1 cellular context compared by ENCODE assay signal in genomic region chr17:79026345-79027273, GRCh38.
A peak's percentile ranks its signal among the peaks of the same experiment; 100 is the strongest.
TF ChIP-seq lines count a peak whose summit lies in the region.

No MANE protein-coding gene starts in this region.

TF ChIP-seq in HepG2, 621 proteins besides CTCF, POLR2A, EP300 and RAD21 (continued from another document and continues in another):
- TF ChIP-seq ZHX1 (CRISPR knock-in tag; IDR thresholded peaks at IDR 0.05; ENCODE audit: low read depth), result peak; percentile 41; the same call in 1 of the 2 replicates
- TF ChIP-seq FUBP1 (CRISPR knock-in tag; IDR thresholded peaks at IDR 0.05; ENCODE audit: borderline replicate concordance), result peak; percentile 23; the same call in 1 of the 2 replicates
- peak; percentile 77 for TF ChIP-seq SMAD3 (CRISPR knock-in tag; IDR thresholded peaks at IDR 0.05)
- TF ChIP-seq MAX (IDR thresholded peaks at IDR 0.05), result peak; percentile 83
- no peak for TF ChIP-seq ZSCAN9 (CRISPR knock-in tag; IDR thresholded peaks at IDR 0.05; ENCODE audit: borderline replicate concordance)
- TF ChIP-seq XRCC5 (optimal IDR thresholded peaks at IDR 0.05; ENCODE audit: low read length), result peak; percentile 67
- no peak for TF ChIP-seq KDM5A (IDR thresholded peaks at IDR 0.05; ENCODE audit: borderline replicate concordance, low read length)
- no peak for TF ChIP-seq PAWR (CRISPR knock-in tag; IDR thresholded peaks at IDR 0.05; ENCODE audit: borderline replicate concordance)
- TF ChIP-seq POLR2G (IDR thresholded peaks at IDR 0.05; ENCODE audit: low read depth, low read length), result peak; percentile 75
- 0 out of 2 replicates have a peak, but pooled peaks have one; percentile 20 for TF ChIP-seq KLF11 (CRISPR knock-in tag; IDR thresholded peaks at IDR 0.05)
- TF ChIP-seq HOXA3 (CRISPR knock-in tag; IDR thresholded peaks at IDR 0.05), result peak; percentile 30
- TF ChIP-seq CBX5 (CRISPR knock-in tag; IDR thresholded peaks at IDR 0.05; ENCODE audit: borderline replicate concordance), result 0 out of 2 replicates have a peak, but pooled peaks have one; percentile 62
- no peak for TF ChIP-seq MAFG (CRISPR knock-in tag; IDR thresholded peaks at IDR 0.05)
- TF ChIP-seq ATF3 (CRISPR knock-in tag; IDR thresholded peaks at IDR 0.05), result peak; percentile 99
- TF ChIP-seq KLF15 (CRISPR knock-in tag; IDR thresholded peaks at IDR 0.05; ENCODE audit: borderline replicate concordance), result no peak
- no peak for TF ChIP-seq ZNF605 (CRISPR knock-in tag; IDR thresholded peaks at IDR 0.05)
- TF ChIP-seq GPN1 (CRISPR knock-in tag; IDR thresholded peaks at IDR 0.05; ENCODE audit: borderline replicate concordance), result no peak
- peak; percentile 40; the same call in 1 of the 2 replicates for TF ChIP-seq RFX1 (IDR thresholded peaks at IDR 0.05)
- TF ChIP-seq KDM3A (CRISPR knock-in tag; IDR thresholded peaks at IDR 0.05; ENCODE audit: low read depth), result peak; percentile 28; the same call in 1 of the 2 replicates
- peak; percentile 51; the same call in 1 of the 2 replicates for TF ChIP-seq ZNF782 (CRISPR knock-in tag; IDR thresholded peaks at IDR 0.05; ENCODE audit: borderline replicate concordance)
- no peak for TF ChIP-seq PHF5A (CRISPR knock-in tag; IDR thresholded peaks at IDR 0.05; ENCODE audit: low read depth, unreplicated experiment)
- no peak for TF ChIP-seq ZNF646 (CRISPR knock-in tag; IDR thresholded peaks at IDR 0.05)
- no peak; the same call in 1 of the 2 replicates for TF ChIP-seq ZNF800 (CRISPR knock-in tag; IDR thresholded peaks at IDR 0.05)
- no peak for TF ChIP-seq ZNF225 (CRISPR knock-in tag; IDR thresholded peaks at IDR 0.05)
- peak; percentile 50; the same call in 1 of the 2 replicates for TF ChIP-seq ZNF430 (CRISPR knock-in tag; IDR thresholded peaks at IDR 0.05)
- TF ChIP-seq ZBTB1 (CRISPR knock-in tag; IDR thresholded peaks at IDR 0.05; ENCODE audit: borderline replicate concordance), result no peak
- TF ChIP-seq HMGXB3 (CRISPR knock-in tag; IDR thresholded peaks at IDR 0.05; ENCODE audit: borderline replicate concordance), result peak; percentile 16; the same call in 1 of the 2 replicates
- TF ChIP-seq CBX1 (IDR thresholded peaks at IDR 0.05; ENCODE audit: low read depth), result no peak
- no peak for TF ChIP-seq ZNF317 (CRISPR knock-in tag; IDR thresholded peaks at IDR 0.05)
- TF ChIP-seq HDAC2 (CRISPR knock-in tag; IDR thresholded peaks at IDR 0.05), result peak; percentile 79
- TF ChIP-seq TP53 (CRISPR knock-in tag; conservative IDR thresholded peaks at IDR 0.05), result 0 out of 2 replicates have a peak, but pooled peaks have one; percentile 57
- TF ChIP-seq ZNF83 (CRISPR knock-in tag; IDR thresholded peaks at IDR 0.05; ENCODE audit: borderline replicate concordance), result no peak
- TF ChIP-seq ZNF709 (CRISPR knock-in tag; IDR thresholded peaks at IDR 0.05), result peak; percentile 82; the same call in 1 of the 2 replicates
- no peak for TF ChIP-seq ZNF230 (CRISPR knock-in tag; IDR thresholded peaks at IDR 0.05)
- TF ChIP-seq ZNF276 (CRISPR knock-in tag; IDR thresholded peaks at IDR 0.05; ENCODE audit: low read depth), result no peak
- peak; percentile 33; the same call in 1 of the 2 replicates for TF ChIP-seq HMG20A (CRISPR knock-in tag; IDR thresholded peaks at IDR 0.05; ENCODE audit: borderline replicate concordance)
- TF ChIP-seq KDM2A (CRISPR knock-in tag; IDR thresholded peaks at IDR 0.05; ENCODE audit: borderline replicate concordance, low read depth), result no peak; the same call in 1 of the 2 replicates
- peak; percentile 84 for TF ChIP-seq MYPOP (CRISPR knock-in tag; IDR thresholded peaks at IDR 0.05)
